In the genomic region with DNA sequence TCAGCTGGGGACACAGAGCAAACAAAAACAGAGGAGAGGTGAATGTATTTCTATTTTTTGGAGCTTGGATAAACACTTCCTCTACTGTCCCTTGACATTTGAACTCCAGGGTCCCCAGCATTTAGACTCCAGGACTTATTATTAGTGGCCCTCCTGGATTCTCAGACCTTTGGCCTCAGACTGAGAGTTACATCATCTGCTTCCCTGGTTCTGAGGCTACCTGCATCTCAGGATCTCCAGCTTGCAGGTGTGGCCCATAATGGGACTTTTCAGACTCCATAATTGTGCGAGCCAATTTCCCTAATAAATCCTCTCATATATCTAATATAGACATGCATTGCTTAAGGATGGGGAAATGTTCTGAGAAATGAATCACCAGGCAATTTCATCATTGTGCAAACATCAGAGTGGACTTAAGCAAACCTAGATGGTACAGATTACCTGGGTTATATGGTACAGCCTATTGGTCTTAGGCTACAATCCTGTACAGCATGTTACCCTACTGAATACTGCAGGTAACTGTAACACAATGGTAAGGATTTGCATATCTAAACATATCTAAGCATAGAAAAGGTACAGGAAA, we compare ENCODE assay signal across 1 cellular context.
TF ChIP-seq lines count a peak whose summit lies in the region.

No MANE protein-coding gene starts in this region.

TF ChIP-seq in liver, 16 proteins besides CTCF, POLR2A, EP300 and RAD21 (continued from another document):
- TF ChIP-seq, protein P1, sequence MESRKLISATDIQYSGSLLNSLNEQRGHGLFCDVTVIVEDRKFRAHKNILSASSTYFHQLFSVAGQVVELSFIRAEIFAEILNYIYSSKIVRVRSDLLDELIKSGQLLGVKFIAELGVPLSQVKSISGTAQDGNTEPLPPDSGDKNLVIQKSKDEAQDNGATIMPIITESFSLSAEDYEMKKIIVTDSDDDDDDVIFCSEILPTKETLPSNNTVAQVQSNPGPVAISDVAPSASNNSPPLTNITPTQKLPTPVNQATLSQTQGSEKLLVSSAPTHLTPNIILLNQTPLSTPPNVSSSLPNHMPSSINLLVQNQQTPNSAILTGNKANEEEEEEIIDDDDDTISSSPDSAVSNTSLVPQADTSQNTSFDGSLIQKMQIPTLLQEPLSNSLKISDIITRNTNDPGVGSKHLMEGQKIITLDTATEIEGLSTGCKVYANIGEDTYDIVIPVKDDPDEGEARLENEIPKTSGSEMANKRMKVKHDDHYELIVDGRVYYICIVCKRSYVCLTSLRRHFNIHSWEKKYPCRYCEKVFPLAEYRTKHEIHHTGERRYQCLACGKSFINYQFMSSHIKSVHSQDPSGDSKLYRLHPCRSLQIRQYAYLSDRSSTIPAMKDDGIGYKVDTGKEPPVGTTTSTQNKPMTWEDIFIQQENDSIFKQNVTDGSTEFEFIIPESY (IDR thresholded peaks at IDR 0.05): no peak
- TF ChIP-seq FOXA1 (IDR thresholded peaks at IDR 0.05): no peak
- peak; percentile 8 for TF ChIP-seq SP1 (IDR thresholded peaks at IDR 0.05)
- TF ChIP-seq EGR1 (IDR thresholded peaks at IDR 0.05; ENCODE audit: low read depth in 2 of 2): no peak
- no peak for TF ChIP-seq HNF4G (IDR thresholded peaks at IDR 0.05)
- peak; percentile 64 to 70 for TF ChIP-seq JUND (IDR thresholded peaks at IDR 0.05)
- TF ChIP-seq YY1 (IDR thresholded peaks at IDR 0.05): no peak
- peak; percentile 27 to 35 for TF ChIP-seq HNF4A (conservative IDR thresholded peaks at IDR 0.05)
